In the genomic region with DNA sequence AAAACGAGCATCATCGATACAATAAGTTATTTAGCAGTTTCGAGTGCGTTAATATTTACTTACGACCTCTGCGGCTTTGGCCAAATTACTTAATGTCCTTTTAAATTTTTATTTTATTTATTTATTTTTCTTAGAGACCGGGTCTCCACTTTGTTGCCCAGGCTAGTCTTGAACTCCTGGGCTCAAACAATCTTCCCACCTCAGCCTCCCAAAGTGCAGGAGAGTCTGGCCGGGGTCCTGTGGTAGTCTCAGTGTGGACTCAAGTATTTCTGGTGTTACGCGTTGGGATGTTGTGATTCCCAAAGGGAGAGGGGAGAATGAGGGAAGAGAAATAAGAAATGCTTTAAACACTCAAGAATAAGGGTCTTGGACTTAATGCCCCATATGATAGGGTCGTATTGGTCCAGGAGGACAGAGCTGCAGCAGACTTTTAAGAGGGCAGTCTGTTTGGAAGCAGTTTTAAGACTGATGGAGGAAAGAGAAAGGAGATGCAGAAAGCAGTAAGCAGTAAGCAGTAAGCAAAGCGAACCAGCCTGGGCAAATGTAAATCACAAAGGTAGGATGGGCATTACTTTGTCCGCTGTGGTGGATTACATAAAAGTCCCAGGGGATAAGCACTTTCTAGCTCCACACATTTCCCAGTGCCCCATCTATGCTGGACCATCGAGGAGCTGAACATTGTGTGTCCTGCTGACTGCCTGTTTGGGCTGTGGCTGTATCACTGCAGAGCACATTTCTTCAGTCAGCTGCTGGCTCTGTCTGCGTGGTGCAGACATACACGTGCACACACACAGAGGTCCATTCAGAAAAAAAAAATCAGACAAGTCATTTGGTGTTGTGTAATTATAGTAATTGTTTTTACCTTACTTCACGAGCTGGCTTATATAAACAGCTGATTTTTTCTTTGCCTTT, we compare ENCODE assay signal across 8 cellular contexts. TPM values are rescaled to one million over a fixed set of nuclear protein-coding genes. Genes with fewer than 3 reads are reported as not detected.
A peak's percentile ranks its signal among the peaks of the same experiment; 100 is the strongest.
DNase-seq lines count a peak whose midpoint lies in the region; ATAC-seq and TF ChIP-seq lines count a peak whose summit lies in the region.

No MANE protein-coding gene starts in this region.

- no peaks in the 10 kb centered on the region for H3K36me3 Mint-ChIP-seq in neural crest cell (ENCODE audit: low read depth)

- peak overlapping the region; percentile 36 for H3K9ac ChIP-seq in NT2/D1 (ENCODE audit: insufficient read length, low read depth)

- no peak for ATAC-seq in GM18861 (IDR thresholded peaks at IDR 0.05; ENCODE audit: unreplicated experiment)

- DNase-seq in BE2C, result peak; percentile 25
- no peak for DNase-seq in NT2/D1 (ENCODE audit: low read depth, low spot score)
- peak; percentile 18 for DNase-seq in fibroblast of mammary gland (ENCODE audit: low read depth)
- DNase-seq in neural crest cell (ENCODE audit: low read depth, low spot score), result no peak
- no peak for DNase-seq in NCI-H2081 (lab: John Stamatoyannopoulos, UW)
- no peak for DNase-seq in NCI-H1417 treated with DMSO at 0.1 percent for 48 hours (lab: John Stamatoyannopoulos, UW)
- DNase-seq in activated CD4-positive, alpha-beta T cell treated with anti-CD3 and anti-CD28 coated beads, Interleukin-2, amount 50 U/mL, for 4 hours, result no peak

- H3K36me3 ChIP-seq in BE2C (no peaks in the 10 kb centered on the region), NT2/D1 (ENCODE audit: insufficient read depth, insufficient read length, low read length) (no peaks in the 10 kb centered on the region)

- H3K4me1 Mint-ChIP-seq in neural crest cell, result peaks cover 8% of the 10 kb centered on the region

- TF ChIP-seq CTCF in BE2C (IDR thresholded peaks at IDR 0.05; ENCODE audit: low read depth, low read length) (no peak), fibroblast of mammary gland (conservative IDR thresholded peaks at IDR 0.05; ENCODE audit: control insufficient read depth, insufficient read depth, low read depth, low read length) (no peak), neural crest cell (conservative IDR thresholded peaks at IDR 0.05) (no peak)

- H3K9me3 ChIP-seq in BE2C, result no peaks in the 10 kb centered on the region
- H3K9me3 ChIP-seq in NT2/D1 (ENCODE audit: insufficient read depth, low read length), result no peaks in the 10 kb centered on the region

- peaks cover 3% of the 10 kb centered on the region; the same call in 1 of the 2 replicates for H3K4me1 ChIP-seq in BE2C
- H3K4me1 ChIP-seq in NT2/D1 (ENCODE audit: insufficient read depth, insufficient read length), result no peaks in the 10 kb centered on the region

- H3K27me3 Mint-ChIP-seq in neural crest cell (ENCODE audit: low read depth), result peaks cover 37% of the 10 kb centered on the region

- peak overlapping the region; percentile 79 for H3K4me3 Mint-ChIP-seq in neural crest cell

- H3K27ac Mint-ChIP-seq in neural crest cell (ENCODE audit: unreplicated experiment), result no peak overlapping the region

- peak overlapping the region; percentile 84 for H3K4me3 ChIP-seq in BE2C (ENCODE audit: low read depth, low read length)
- H3K4me3 ChIP-seq in NT2/D1 (ENCODE audit: insufficient read length, low read depth), result peak overlapping the region; percentile 27
- peak overlapping the region; percentile 53 for H3K4me3 ChIP-seq in fibroblast of mammary gland (ENCODE audit: control insufficient read depth, low read depth, low read length)

- H3K9me3 Mint-ChIP-seq in neural crest cell, result no peaks in the 10 kb centered on the region

- H3K27me3 ChIP-seq in BE2C (no peaks in the 10 kb centered on the region), NT2/D1 (ENCODE audit: insufficient read depth, insufficient read length) (peaks cover 14% of the 10 kb centered on the region)

RNA-seq across cellular contexts. Expression of gene PDLIM3, which starts 0.8 kb away (rescaled TPM):
- polyA plus RNA-seq in BE2C (2012; ENCODE audit: insufficient read depth, insufficient read length, low read depth), result 1.4 TPM
- 2.3 and 3.2 TPM in 2 replicates for total RNA-seq in neural crest cell

Comparison
In these comparisons a context has a peak if more than half of its experiments do, and no peak if none do; other contexts are left out.
1. DNase-seq: peak in BE2C (single experiment) and fibroblast of mammary gland (single experiment); none in NT2/D1 (single experiment), neural crest cell (single experiment), NCI-H2081 (0 of 2), NCI-H1417 treated with DMSO at 0.1 percent for 48 hours (single experiment) and activated CD4-positive, alpha-beta T cell treated with anti-CD3 and anti-CD28 coated beads, Interleukin-2, amount 50 U/mL, for 4 hours (0 of 2).
2. H3K4me3 ChIP-seq: peak in every context shown above with its lines; median percentile 84 in BE2C; 53 in fibroblast of mammary gland; 27 in NT2/D1.